In the genomic region with DNA sequence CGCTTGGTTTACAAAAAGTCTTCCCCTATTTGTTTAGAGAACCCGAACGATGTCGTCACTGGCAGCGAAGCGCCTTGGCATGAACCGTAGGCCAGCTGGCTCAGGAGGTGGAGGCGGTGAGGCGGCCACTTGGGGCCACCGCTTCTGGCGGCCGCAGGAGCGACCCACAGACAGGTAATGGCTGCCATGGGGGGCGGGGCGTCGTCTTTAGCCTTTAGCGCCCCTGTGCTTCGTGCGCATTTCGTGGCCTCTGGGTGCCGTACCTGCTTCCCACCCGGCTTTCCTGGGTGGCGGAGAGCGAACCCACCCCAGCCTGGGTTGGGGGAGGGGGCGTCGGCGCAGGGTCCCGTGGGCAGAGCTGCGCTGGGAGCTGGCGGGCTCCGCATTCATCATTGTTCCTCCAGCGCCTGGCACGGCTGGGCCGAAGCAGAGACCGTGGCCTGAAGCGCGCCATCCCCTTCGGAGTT, we compare ENCODE assay signal across 8 cellular contexts. TPM values are rescaled to one million over a fixed set of nuclear protein-coding genes. Genes with fewer than 3 reads are reported as not detected.
DNase-seq lines count a peak whose midpoint lies in the region; ATAC-seq, FAIRE-seq and TF ChIP-seq lines count a peak whose summit lies in the region.

No MANE protein-coding gene starts in this region.

- CTCF ChIA-PET in activated CD8-positive, alpha-beta T cell treated with anti-CD3 and anti-CD28 coated beads, Interleukin-2, amount 10 ng/mL, durations not matched to agents 7 days and 5 days (lab: Charles Lee), result interaction anchor here (0.6 to 1.4 kb wide), 3 partner anchors 9 to 1127 kb away, joined by 3 to 8 read pairs (median 3); no protein-coding TSS in a partner anchor

- peak overlapping the region; percentile 79 for H3K4me3 Mint-ChIP-seq in activated CD8-positive, alpha-beta T cell treated with anti-CD3 and anti-CD28 coated beads, Interleukin-2, amount 10 ng/mL, durations not matched to agents 7 days and 5 days
- H3K4me3 Mint-ChIP-seq in memory B cell, result peak overlapping the region; percentile 89

- POLR2A ChIA-PET in activated CD8-positive, alpha-beta T cell treated with anti-CD3 and anti-CD28 coated beads, Interleukin-2, amount 10 ng/mL, durations not matched to agents 7 days and 5 days (lab: Charles Lee), result no interaction called here

- H3K36me3 Mint-ChIP-seq in activated CD8-positive, alpha-beta T cell treated with anti-CD3 and anti-CD28 coated beads, Interleukin-2, amount 10 ng/mL, durations not matched to agents 7 days and 5 days (ENCODE audit: low read depth), result no peaks in the 10 kb centered on the region
- H3K36me3 Mint-ChIP-seq in memory B cell, result no peaks in the 10 kb centered on the region

- H3K27me3 Mint-ChIP-seq in activated CD8-positive, alpha-beta T cell treated with anti-CD3 and anti-CD28 coated beads, Interleukin-2, amount 10 ng/mL, durations not matched to agents 7 days and 5 days (ENCODE audit: low read depth), result peaks cover 34% of the 10 kb centered on the region
- H3K27me3 Mint-ChIP-seq in memory B cell, result peaks cover 8% of the 10 kb centered on the region

- TF ChIP-seq POLR2A in GM12891 (IDR thresholded peaks at IDR 0.05; ENCODE audit: low read depth, low read length), result no peak

- FAIRE-seq in GM12891 (lab: Jason Lieb, UNC), result peak; percentile 51

- DNase-seq in GM12891 (ENCODE audit: insufficient read length, low spot score) (no peak), NCI-H2227 (lab: John Stamatoyannopoulos, UW; ENCODE audit: unreplicated experiment) (peak; percentile 64), memory B cell (ENCODE audit: low spot score in 2 of 2) (peak; percentile 42 to 51), SIG-M5 (lab: John Stamatoyannopoulos, UW) (no peak)
- DNase-seq in activated CD8-positive, alpha-beta T cell treated with anti-CD3 and anti-CD28 coated beads, Interleukin-2, amount 10 ng/mL, durations not matched to agents 7 days and 5 days, result peak; percentile 53
- peak; percentile 23 for DNase-seq in effector CD8-positive, alpha-beta T cell (lab: John Stamatoyannopoulos, UW)
- DNase-seq in stimulated activated CD8-positive, alpha-beta memory T cell treated with anti-CD3 and anti-CD28 coated beads, Interleukin-12 subunit alpha, Interleukin-12 subunit beta, amount 100 ng/mL, for 1 hour (ENCODE audit: low read depth), result peak; percentile 25

- H3K9me3 Mint-ChIP-seq in activated CD8-positive, alpha-beta T cell treated with anti-CD3 and anti-CD28 coated beads, Interleukin-2, amount 10 ng/mL, durations not matched to agents 7 days and 5 days (ENCODE audit: insufficient read depth), result no peaks in the 10 kb centered on the region
- no peaks in the 10 kb centered on the region for H3K9me3 Mint-ChIP-seq in memory B cell

- H3K4me1 Mint-ChIP-seq in activated CD8-positive, alpha-beta T cell treated with anti-CD3 and anti-CD28 coated beads, Interleukin-2, amount 10 ng/mL, durations not matched to agents 7 days and 5 days (ENCODE audit: low read depth), result peaks cover 3% of the 10 kb centered on the region
- H3K4me1 Mint-ChIP-seq in memory B cell, result peaks cover 3% of the 10 kb centered on the region

- ATAC-seq in activated CD8-positive, alpha-beta T cell treated with anti-CD3 and anti-CD28 coated beads, Interleukin-2, amount 10 ng/mL, durations not matched to agents 7 days and 5 days, result peak; percentile 75
- ATAC-seq in memory B cell (ENCODE audit: low read depth) (peak; percentile 80), GM21825 (IDR thresholded peaks at IDR 0.05; ENCODE audit: unreplicated experiment) (no peak)

- peak overlapping the region; percentile 41 for H3K27ac Mint-ChIP-seq in activated CD8-positive, alpha-beta T cell treated with anti-CD3 and anti-CD28 coated beads, Interleukin-2, amount 10 ng/mL, durations not matched to agents 7 days and 5 days
- H3K27ac Mint-ChIP-seq in memory B cell, result no peak overlapping the region

TF ChIP-seq in GM12891, 5 proteins besides CTCF, POLR2A, EP300 and RAD21:
- TF ChIP-seq TAF1 (IDR thresholded peaks at IDR 0.05; ENCODE audit: low read depth, low read length) (no peak), POLR2AphosphoS5 (IDR thresholded peaks at IDR 0.05; ENCODE audit: low read depth, low read length) (no peak), POU2F2 (IDR thresholded peaks at IDR 0.05; ENCODE audit: low read depth, low read length) (no peak), SPI1 (IDR thresholded peaks at IDR 0.05; ENCODE audit: low read depth, low read length) (no peak), PAX5 (IDR thresholded peaks at IDR 0.05; ENCODE audit: insufficient read depth, low read length, severe bottlenecking) (no peak)

RNA-seq across cellular contexts. Expression of gene OSBP2, which starts 0.5 kb away (rescaled TPM):
- 0.35 TPM for polyA plus RNA-seq in GM12891 (2012; ENCODE audit: low read depth, missing spikeins)
- total RNA-seq in activated CD8-positive, alpha-beta T cell treated with anti-CD3 and anti-CD28 coated beads, Interleukin-2, amount 10 ng/mL, durations not matched to agents 7 days and 5 days, result under 1 TPM; 0.42 to 0.55 TPM

RNA-seq across cellular contexts. Expression of gene DUSP18, which starts 26.5 kb away (rescaled TPM):
- polyA plus RNA-seq in GM12891 (2012; ENCODE audit: low read depth, missing spikeins), result 3.1 TPM
- 1 to 10 TPM; 7.0 to 7.6 TPM for total RNA-seq in activated CD8-positive, alpha-beta T cell treated with anti-CD3 and anti-CD28 coated beads, Interleukin-2, amount 10 ng/mL, durations not matched to agents 7 days and 5 days

RNA-seq across cellular contexts. Expression of gene SLC35E4, which starts 58.6 kb away (rescaled TPM):
- polyA plus RNA-seq in GM12891 (2012; ENCODE audit: low read depth, missing spikeins), result 0.40 TPM
- 1 to 10 TPM; 1.8 to 1.9 TPM for total RNA-seq in activated CD8-positive, alpha-beta T cell treated with anti-CD3 and anti-CD28 coated beads, Interleukin-2, amount 10 ng/mL, durations not matched to agents 7 days and 5 days

Comparison
In these comparisons a context has a peak if more than half of its experiments do, and no peak if none do; other contexts are left out.
1. DNase-seq: peak in NCI-H2227 (single experiment), activated CD8-positive, alpha-beta T cell treated with anti-CD3 and anti-CD28 coated beads, Interleukin-2, amount 10 ng/mL, durations not matched to agents 7 days and 5 days (single experiment), effector CD8-positive, alpha-beta T cell (single experiment), memory B cell (2 of 2) and stimulated activated CD8-positive, alpha-beta memory T cell treated with anti-CD3 and anti-CD28 coated beads, Interleukin-12 subunit alpha, Interleukin-12 subunit beta, amount 100 ng/mL, for 1 hour (single experiment); none in GM12891 (single experiment) and SIG-M5 (single experiment).